ENCODE assay signal across 13 cellular contexts in the genomic region with DNA sequence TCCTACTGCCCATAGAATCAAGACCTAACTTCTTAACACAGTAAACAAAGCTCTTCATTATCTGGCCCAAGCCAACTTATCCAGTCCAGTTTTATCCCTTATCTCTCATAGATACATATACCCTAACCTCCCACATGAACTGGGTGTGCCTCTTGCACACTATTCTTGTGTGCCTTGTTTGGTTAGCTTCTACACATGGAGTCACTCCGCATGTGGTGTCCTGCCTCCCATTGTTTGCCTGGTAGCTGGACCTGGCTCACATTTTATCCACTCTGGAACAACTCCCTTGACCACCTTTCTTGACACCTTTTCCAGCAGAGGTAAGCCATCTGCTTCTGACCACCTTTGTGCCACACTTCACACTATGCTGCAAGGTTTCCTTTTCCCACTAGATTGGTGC. TPM values are rescaled to one million over a fixed set of nuclear protein-coding genes. Genes with fewer than 3 reads are reported as not detected.
DNase-seq lines count a peak whose midpoint lies in the region; ATAC-seq and TF ChIP-seq lines count a peak whose summit lies in the region.
"Had no signal": no experiment of that assay in that cellular context is flagged by ENCODE, and none has a peak within 500 bp of the region (broad histone marks: within the 10 kb centered on the region; RNA-seq: fewer than 3 reads in every experiment).

No MANE protein-coding gene starts in this region.

- intact Hi-C loops in activated CD4-positive, alpha-beta T cell treated with anti-CD3 and anti-CD28 coated beads, Interleukin-2, amount 10 ng/mL, durations not matched to agents 24 days and 14 days (cut with micrococcal nuclease): loop anchor here (5.0 kb wide), 1 partner anchor 33 kb away; no protein-coding TSS in a partner anchor
- intact Hi-C loops in activated CD8-positive, alpha-beta T cell treated with anti-CD3 and anti-CD28 coated beads for 36 hours (cut with micrococcal nuclease): no loop called here

- CTCF ChIA-PET in activated CD8-positive, alpha-beta T cell treated with anti-CD3 and anti-CD28 coated beads for 36 hours (lab: Charles Lee): interaction anchor here (1.3 kb wide), 2 partner anchors 14 to 410 kb away, joined by 3 to 5 read pairs; no protein-coding TSS in a partner anchor

- no peaks in the 10 kb centered on the region for H3K9me3 Mint-ChIP-seq in activated CD4-positive, alpha-beta T cell treated with anti-CD3 and anti-CD28 coated beads, Interleukin-2, amount 10 ng/mL, durations not matched to agents 24 days and 14 days
- H3K9me3 Mint-ChIP-seq in activated CD8-positive, alpha-beta T cell treated with anti-CD3 and anti-CD28 coated beads for 36 hours: no peaks in the 10 kb centered on the region
- no peaks in the 10 kb centered on the region for H3K9me3 Mint-ChIP-seq in natural killer cell treated with Interleukin-12 subunit alpha and Interleukin-12 subunit beta and Interleukin-15 and Interleukin-18, amount 100 ng/mL, for 72 hours

- peak; percentile 6 for ATAC-seq in GM21786 (IDR thresholded peaks at IDR 0.05; ENCODE audit: unreplicated experiment)
- no peak for ATAC-seq in activated CD8-positive, alpha-beta T cell treated with anti-CD3 and anti-CD28 coated beads for 36 hours
- peak in 1 of 2 donors; percentile 34 for ATAC-seq in natural killer cell treated with Interleukin-12 subunit alpha and Interleukin-12 subunit beta and Interleukin-15 and Interleukin-18, amount 100 ng/mL, for 72 hours
- ATAC-seq in HG03354 (IDR thresholded peaks at IDR 0.05; ENCODE audit: poor library complexity, severe bottlenecking, unreplicated experiment): no peak
- ATAC-seq in GM18505 (IDR thresholded peaks at IDR 0.05; ENCODE audit: unreplicated experiment): no peak

- peak overlapping the region; percentile 85 for H3K27ac Mint-ChIP-seq in activated CD4-positive, alpha-beta T cell treated with anti-CD3 and anti-CD28 coated beads, Interleukin-2, amount 10 ng/mL, durations not matched to agents 24 days and 14 days
- H3K27ac Mint-ChIP-seq in activated CD8-positive, alpha-beta T cell treated with anti-CD3 and anti-CD28 coated beads for 36 hours: peak overlapping the region; percentile 9
- H3K27ac Mint-ChIP-seq in natural killer cell treated with Interleukin-12 subunit alpha and Interleukin-12 subunit beta and Interleukin-15 and Interleukin-18, amount 100 ng/mL, for 72 hours: peak overlapping the region; percentile 60 to 92

- no peaks in the 10 kb centered on the region for H3K27me3 Mint-ChIP-seq in activated CD4-positive, alpha-beta T cell treated with anti-CD3 and anti-CD28 coated beads, Interleukin-2, amount 10 ng/mL, durations not matched to agents 24 days and 14 days
- H3K27me3 Mint-ChIP-seq in activated CD8-positive, alpha-beta T cell treated with anti-CD3 and anti-CD28 coated beads for 36 hours: no peaks in the 10 kb centered on the region
- no peaks in the 10 kb centered on the region for H3K27me3 Mint-ChIP-seq in natural killer cell treated with Interleukin-12 subunit alpha and Interleukin-12 subunit beta and Interleukin-15 and Interleukin-18, amount 100 ng/mL, for 72 hours

- H3K4me1 Mint-ChIP-seq in activated CD4-positive, alpha-beta T cell treated with anti-CD3 and anti-CD28 coated beads, Interleukin-2, amount 10 ng/mL, durations not matched to agents 24 days and 14 days: peaks cover 70% of the 10 kb centered on the region
- H3K4me1 Mint-ChIP-seq in activated CD8-positive, alpha-beta T cell treated with anti-CD3 and anti-CD28 coated beads for 36 hours (ENCODE audit: low read depth): peaks cover 67% of the 10 kb centered on the region
- peaks cover 54 to 64% of the 10 kb centered on the region in 2 donors for H3K4me1 Mint-ChIP-seq in natural killer cell treated with Interleukin-12 subunit alpha and Interleukin-12 subunit beta and Interleukin-15 and Interleukin-18, amount 100 ng/mL, for 72 hours (ENCODE audit: low read depth in 2 of 2)

- TF ChIP-seq CTCF in activated CD8-positive, alpha-beta T cell treated with anti-CD3 and anti-CD28 coated beads for 36 hours (IDR thresholded peaks at IDR 0.05): no peak

- DNase-seq in activated CD4-positive, alpha-beta T cell treated with anti-CD3 and anti-CD28 coated beads, Interleukin-2, amount 10 ng/mL, durations not matched to agents 24 days and 14 days: no peak
- no peak for DNase-seq in activated CD4-positive, alpha-beta T cell treated with anti-CD3 and anti-CD28 coated beads for 4 hours
- DNase-seq in activated CD8-positive, alpha-beta T cell treated with anti-CD3 and anti-CD28 coated beads for 36 hours: no peak
- DNase-seq in natural killer cell treated with Interleukin-12 subunit alpha and Interleukin-12 subunit beta and Interleukin-15 and Interleukin-18, amount 100 ng/mL, for 72 hours (ENCODE audit: low spot score): no peak
- no peak for DNase-seq in hepatic stellate cell (ENCODE audit: low spot score)
- DNase-seq: brain microvascular endothelial cell, EL, kidney, NCI-H1092 treated with DMSO at 0.1 percent for 48 hours, NCI-H526 had no signal

- no peak for TF ChIP-seq POLR2A in GM18505 (IDR thresholded peaks at IDR 0.05; ENCODE audit: borderline replicate concordance, extremely low read depth, insufficient read depth, insufficient read length)

- H3K36me3 Mint-ChIP-seq in activated CD4-positive, alpha-beta T cell treated with anti-CD3 and anti-CD28 coated beads, Interleukin-2, amount 10 ng/mL, durations not matched to agents 24 days and 14 days (ENCODE audit: low read depth): peaks cover 45% of the 10 kb centered on the region
- H3K36me3 Mint-ChIP-seq in activated CD8-positive, alpha-beta T cell treated with anti-CD3 and anti-CD28 coated beads for 36 hours (ENCODE audit: low read depth): peaks cover 43% of the 10 kb centered on the region
- H3K36me3 Mint-ChIP-seq in natural killer cell treated with Interleukin-12 subunit alpha and Interleukin-12 subunit beta and Interleukin-15 and Interleukin-18, amount 100 ng/mL, for 72 hours: peaks cover 20% of the 10 kb centered on the region

- POLR2A ChIA-PET in activated CD8-positive, alpha-beta T cell treated with anti-CD3 and anti-CD28 coated beads for 36 hours (lab: Charles Lee): interaction anchor here (0.6 to 2.5 kb wide), 3 partner anchors 11 to 30 kb away, joined by 3 to 7 read pairs (median 4); no protein-coding TSS in a partner anchor

- H3K4me3 Mint-ChIP-seq in activated CD4-positive, alpha-beta T cell treated with anti-CD3 and anti-CD28 coated beads, Interleukin-2, amount 10 ng/mL, durations not matched to agents 24 days and 14 days: peak overlapping the region; percentile 31
- no peak overlapping the region for H3K4me3 Mint-ChIP-seq in activated CD8-positive, alpha-beta T cell treated with anti-CD3 and anti-CD28 coated beads for 36 hours
- H3K4me3 Mint-ChIP-seq in natural killer cell treated with Interleukin-12 subunit alpha and Interleukin-12 subunit beta and Interleukin-15 and Interleukin-18, amount 100 ng/mL, for 72 hours: peak overlapping the region; percentile 69

RNA-seq across cellular contexts. Expression of gene TIPARP, which starts 15.2 kb away (rescaled TPM):
- 17.7 and 18.7 TPM in 2 replicates for total RNA-seq in activated CD4-positive, alpha-beta T cell treated with anti-CD3 and anti-CD28 coated beads, Interleukin-2, amount 10 ng/mL, durations not matched to agents 24 days and 14 days
- 10 to 100 TPM; 28.0 to 30.0 TPM for total RNA-seq in activated CD8-positive, alpha-beta T cell treated with anti-CD3 and anti-CD28 coated beads for 36 hours
- total RNA-seq in natural killer cell treated with Interleukin-12 subunit alpha and Interleukin-12 subunit beta and Interleukin-15 and Interleukin-18, amount 100 ng/mL, for 72 hours: 10 to 100 TPM; 35.9 to 38.0 TPM

Comparison
In these comparisons a context has a peak if more than half of its experiments do, and no peak if none do; other contexts are left out.
1. H3K27ac Mint-ChIP-seq: peak in every context shown above with its lines; median percentile 85 in activated CD4-positive, alpha-beta T cell treated with anti-CD3 and anti-CD28 coated beads, Interleukin-2, amount 10 ng/mL, durations not matched to agents 24 days and 14 days; 76 in natural killer cell treated with Interleukin-12 subunit alpha and Interleukin-12 subunit beta and Interleukin-15 and Interleukin-18, amount 100 ng/mL, for 72 hours; 9 in activated CD8-positive, alpha-beta T cell treated with anti-CD3 and anti-CD28 coated beads for 36 hours.